28 cellular contexts compared by ENCODE assay signal in the genomic region with DNA sequence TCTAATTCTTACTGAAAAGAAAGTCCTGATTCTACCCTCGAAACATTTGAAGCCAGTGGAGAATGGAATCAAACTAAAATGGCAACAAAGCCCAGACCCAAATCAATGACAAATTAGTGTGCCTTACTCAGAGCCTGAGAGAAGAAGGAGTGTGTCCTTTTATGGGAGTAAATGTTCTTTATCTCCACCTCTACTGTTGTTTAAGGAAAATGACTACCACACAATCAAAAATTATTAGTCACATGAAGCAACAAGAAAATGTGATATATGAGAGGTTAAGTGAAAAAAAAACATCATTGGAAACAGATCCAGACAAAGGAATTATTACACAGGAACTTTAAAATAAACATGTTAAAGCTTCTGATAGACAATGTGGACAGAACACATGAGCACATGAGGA. TPM values are rescaled to one million over a fixed set of nuclear protein-coding genes. Genes with fewer than 3 reads are reported as not detected.
"Had no signal": no experiment of that assay in that cellular context is flagged by ENCODE, and none has a peak within 500 bp of the region (broad histone marks: within the 10 kb centered on the region; RNA-seq: fewer than 3 reads in every experiment).

No MANE protein-coding gene starts in this region.

- DNase-seq: stimulated activated CD4-positive, alpha-beta T cell treated with anti-CD3 and anti-CD28 coated beads, Interleukin-2, amount 100 ng/mL, for 48 hours; stimulated activated CD4-positive, alpha-beta T cell treated with anti-CD3 and anti-CD28 coated beads, Interleukin-4, amount 100 ng/mL, for 1 hour; stimulated activated CD4-positive, alpha-beta T cell treated with anti-CD3 and anti-CD28 coated beads, Interleukin-4, amount 100 ng/mL, for 24 hours; stimulated activated CD4-positive, alpha-beta T cell treated with anti-CD3 and anti-CD28 coated beads, Interleukin-4, amount 100 ng/mL, for 4 hours; stimulated activated CD8-positive, alpha-beta memory T cell treated with anti-CD3 and anti-CD28 coated beads, Interleukin-4, amount 100 ng/mL, for 48 hours; stimulated activated naive B cell treated with anti-CD40 and anti-IgM and Interleukin-4, amounts not matched to agents 10 μg/mL and 1 μg/mL and 100 μg/mL, for 72 hours; stimulated activated naive CD4-positive, alpha-beta T cell; stimulated activated naive CD4-positive, alpha-beta T cell treated with Interleukin-2 at 50 U/mL for 16 hours; stimulated activated naive CD8-positive, alpha-beta T cell treated with anti-CD3 and anti-CD28 coated beads, Interleukin-15, amount 100 ng/mL, for 72 hours; stimulated activated naive CD8-positive, alpha-beta T cell treated with anti-CD3 and anti-CD28 coated beads, Interleukin-15, Interleukin-2, amounts not matched to agents 100 U/mL and 50 U/mL, for 24 hours; stomach; substantia nigra; testis; thyroid gland; transverse colon; trophoblast cell; upper lobe of left lung; upper lobe of right lung; uterus had no signal

- H3K36me3 ChIP-seq: stomach, suprapubic skin, thoracic aorta, thyroid gland, tibial nerve, transverse colon, upper lobe of left lung, upper lobe of right lung, uterus, vagina had no signal

- H3K9me3 ChIP-seq: suprapubic skin, testis, thoracic aorta, thyroid gland, transverse colon, upper lobe of left lung, upper lobe of right lung, uterus, vagina had no signal

- H3K27me3 ChIP-seq: stomach, testis, thyroid gland, tibial nerve, transverse colon, upper lobe of left lung, upper lobe of right lung, uterus, vagina had no signal

- ATAC-seq: stimulated activated naive B cell treated with anti-CD40 and anti-IgM and Interleukin-4, amounts not matched to agents 10 μg/mL and 1 μg/mL and 100 μg/mL, for 72 hours; stimulated activated naive CD8-positive, alpha-beta T cell treated with anti-CD3 and anti-CD28 coated beads, Interleukin-15, amount 100 ng/mL, for 72 hours had no signal

- H3K4me3 ChIP-seq: stomach, suprapubic skin, testis, thoracic aorta, thyroid gland, tibial nerve, transverse colon, upper lobe of left lung, upper lobe of right lung, uterus, vagina had no signal

- FAIRE-seq: urothelium cell line had no signal

- H3K4me1 ChIP-seq: stomach, suprapubic skin, testis, thyroid gland, tibial nerve, transverse colon, upper lobe of left lung, upper lobe of right lung, uterus, vagina had no signal

- H3K27ac ChIP-seq: stomach, suprapubic skin, testis, thoracic aorta, thyroid gland, tibial nerve, transverse colon, upper lobe of left lung, upper lobe of right lung, uterus, vagina had no signal

RNA-seq across cellular contexts. Expression of a gene that starts 49.7 kb away (rescaled TPM):
- total RNA-seq: stomach, subcutaneous adipose tissue, suprapubic skin, temporal lobe, testis, thoracic aorta, thyroid gland, tibial nerve, transverse colon, upper lobe of left lung, upper lobe of right lung, ureter, urinary bladder, uterus, vagina had no signal
- polyA plus RNA-seq: stomach, urinary bladder had no signal
